ENCODE assay signal across 8 cellular contexts in genomic region chr14:61696753-61697318, GRCh38. TPM values are rescaled to one million over a fixed set of nuclear protein-coding genes. Genes with fewer than 3 reads are reported as not detected.
DNase-seq lines count a peak whose midpoint lies in the region; ATAC-seq and TF ChIP-seq lines count a peak whose summit lies in the region.

No MANE protein-coding gene starts in this region.

- peaks cover 2% of the 10 kb centered on the region for H3K36me3 Mint-ChIP-seq in memory B cell

- peak overlapping the region; percentile 98 for H3K4me3 Mint-ChIP-seq in memory B cell

- no peak for TF ChIP-seq CTCF in right atrium auricular region (IDR thresholded peaks at IDR 0.05)
- TF ChIP-seq CTCF in body of pancreas (IDR thresholded peaks at IDR 0.05), result no peak

- no peak for ATAC-seq in body of pancreas
- no peak for ATAC-seq in memory B cell (ENCODE audit: low read depth)
- no peak for ATAC-seq in aorta (ENCODE audit: low FRiP score)
- no peak for ATAC-seq in GM18505 (IDR thresholded peaks at IDR 0.05; ENCODE audit: unreplicated experiment)

- WGBS in body of pancreas, 2 donors, result 3 to 5% methylated on average over 5 of the region's 5 CpGs
- 36 to 43% methylated on average over 5 of the region's 5 CpGs for WGBS in aorta, 2 donors

- intact Hi-C loops in cardiac septum (cut with DNase I), result loop anchor here (5.0 to 10.0 kb wide), 3 partner anchors 55 to 225 kb away; no protein-coding TSS in a partner anchor
- intact Hi-C loops in body of pancreas (cut with DNase I), result no loop called here
- intact Hi-C loops in aorta (cut with DNase I), result loop anchor here (5.0 to 10.0 kb wide), 5 partner anchors 50 to 222 kb away; no protein-coding TSS in a partner anchor

- H3K27me3 Mint-ChIP-seq in memory B cell, result no peaks in the 10 kb centered on the region

- H3K4me3 ChIP-seq in right atrium auricular region (peak overlapping the region; percentile 89 to 94), body of pancreas (peak overlapping the region in 1 of 2 donors; percentile 84), aorta (ENCODE audit: low read length in 2 of 2) (peak overlapping the region; percentile 82 to 84)

- TF ChIP-seq POLR2A in body of pancreas (IDR thresholded peaks at IDR 0.05) (no peak), GM18505 (IDR thresholded peaks at IDR 0.05; ENCODE audit: borderline replicate concordance, extremely low read depth, insufficient read depth, insufficient read length) (no peak)

- H3K4me1 Mint-ChIP-seq in memory B cell, result peaks cover 24% of the 10 kb centered on the region

- H3K27me3 ChIP-seq in right atrium auricular region, result no peaks in the 10 kb centered on the region
- H3K27me3 ChIP-seq in body of pancreas, result no peaks in the 10 kb centered on the region
- H3K27me3 ChIP-seq in aorta (ENCODE audit: control insufficient read depth in 1 of 2, insufficient read depth in 2 of 2, low read length in 1 of 2), result peaks cover 0 to 2% of the 10 kb centered on the region in 2 donors

- no peak for DNase-seq in right atrium auricular region (ENCODE audit: low spot score)
- no peak for DNase-seq in cardiac septum (ENCODE audit: low spot score)
- DNase-seq in body of pancreas, result no peak
- no peak for DNase-seq in memory B cell (ENCODE audit: low spot score in 2 of 2)
- no peak for DNase-seq in aorta
- no peak for DNase-seq in ecto neural progenitor cell (ENCODE audit: low spot score)
- no peak for DNase-seq in GM03348 (ENCODE audit: low spot score)

- no peaks in the 10 kb centered on the region for H3K36me3 ChIP-seq in right atrium auricular region
- H3K36me3 ChIP-seq in body of pancreas (replicated peaks in 1 of 2; ENCODE audit: insufficient read depth in 1 of 2, low read depth in 2 of 2), result no peaks in the 10 kb centered on the region
- H3K36me3 ChIP-seq in aorta (ENCODE audit: control insufficient read depth in 1 of 2, insufficient read depth in 2 of 2, low read length in 1 of 2), result no peaks in the 10 kb centered on the region

- no peaks in the 10 kb centered on the region for H3K9me3 ChIP-seq in right atrium auricular region
- no peaks in the 10 kb centered on the region for H3K9me3 ChIP-seq in body of pancreas
- H3K9me3 ChIP-seq in aorta (ENCODE audit: control insufficient read depth, low read length), result no peaks in the 10 kb centered on the region

- H3K27ac ChIP-seq in right atrium auricular region (peak overlapping the region; percentile 96 to 99), body of pancreas (peak overlapping the region; percentile 92 to 99 (median 96)), aorta (ENCODE audit: low read depth in 1 of 2, low read length in 2 of 2) (no peak overlapping the region)

- H3K4me1 ChIP-seq in right atrium auricular region (peaks cover 0 to 37% of the 10 kb centered on the region in 2 donors), body of pancreas (peaks cover 39% of the 10 kb centered on the region), aorta (ENCODE audit: control insufficient read depth in 1 of 2, insufficient read depth in 2 of 2, low read length in 2 of 2) (peaks cover 0 to 2% of the 10 kb centered on the region in 2 donors)

- H3K9me3 Mint-ChIP-seq in memory B cell, result no peaks in the 10 kb centered on the region

- peak overlapping the region; percentile 97 for H3K27ac Mint-ChIP-seq in memory B cell

RNA-seq across cellular contexts. Expression of gene HIF1A, which starts 1.5 kb away (rescaled TPM):
- total RNA-seq in right atrium auricular region (10 to 100 TPM; 81.2 to 89.1 TPM), cardiac septum (73.2 TPM), body of pancreas (10 to 100 TPM; 36.8 to 66.9 TPM), aorta (100 to 1,000 TPM; 164 to 173 TPM)
- polyA plus RNA-seq in aorta, result 10 to 100 TPM; 43.8 to 46.8 TPM

Comparison
In these comparisons a context has a peak if more than half of its experiments do, and no peak if none do; other contexts are left out.
1. H3K27ac ChIP-seq: peak in right atrium auricular region (2 of 2) and body of pancreas (4 of 4); none in aorta (0 of 2).